In genomic region chr22:40395607-40396006, GRCh38 we compare ENCODE assay signal across 23 cellular contexts. TPM values are rescaled to one million over a fixed set of nuclear protein-coding genes. Genes with fewer than 3 reads are reported as not detected.
A peak's percentile ranks its signal among the peaks of the same experiment; 100 is the strongest.
DNase-seq lines count a peak whose midpoint lies in the region; ATAC-seq and TF ChIP-seq lines count a peak whose summit lies in the region.
"Had no signal": no experiment of that assay in that cellular context is flagged by ENCODE, and none has a peak within 500 bp of the region (broad histone marks: within the 10 kb centered on the region; RNA-seq: fewer than 3 reads in every experiment).

No MANE protein-coding gene starts in this region.

- DNase-seq in breast epithelium (ENCODE audit: low spot score in 2 of 2) (no peak), mammary epithelial cell (no peak), neural progenitor cell (ENCODE audit: low spot score) (no peak), SW 1271 (lab: John Stamatoyannopoulos, UW) (no peak)
- no peak for DNase-seq in effector CD4-positive, alpha-beta T cell
- no peak for DNase-seq in effector memory CD8-positive, alpha-beta T cell
- DNase-seq: activated CD4-positive, alpha-beta T cell treated with anti-CD3 and anti-CD28 coated beads for 36 hours; C1 segment of cervical spinal cord; DMS53; foreskin fibroblast; HFFc6; KBM-7; MV-4-11; NCI-H2029 treated with DMSO at 0.1 percent for 48 hours; NCI-H446; NK-92 treated with Interleukin-12 subunit alpha and Interleukin-12 subunit beta, amount 100 ng/mL, for 24 hours; right lobe of liver; RPMI8226; stimulated activated naive CD8-positive, alpha-beta T cell treated with anti-CD3 and anti-CD28 coated beads, Interleukin-15, Interleukin-2, amounts not matched to agents 100 U/mL and 50 U/mL, for 24 hours; upper lobe of left lung had no signal

- peaks cover 48% of the 10 kb centered on the region for H3K4me1 Mint-ChIP-seq in brain
- H3K4me1 Mint-ChIP-seq in neural progenitor cell: peaks cover 26% of the 10 kb centered on the region
- H3K4me1 Mint-ChIP-seq in effector memory CD8-positive, alpha-beta T cell (ENCODE audit: low read depth in 2 of 2): peaks cover 33 to 37% of the 10 kb centered on the region in 2 donors

- no peaks in the 10 kb centered on the region for H3K9me3 ChIP-seq in breast epithelium
- H3K9me3 ChIP-seq in mammary epithelial cell (replicated peaks; ENCODE audit: insufficient read depth, low read length): no peaks in the 10 kb centered on the region
- no peaks in the 10 kb centered on the region for H3K9me3 ChIP-seq in neural progenitor cell (ENCODE audit: low read depth)
- no peaks in the 10 kb centered on the region for H3K9me3 ChIP-seq in gastroesophageal sphincter
- H3K9me3 ChIP-seq: right lobe of liver, upper lobe of left lung had no signal

- H4K20me1 ChIP-seq in mammary epithelial cell (ENCODE audit: insufficient read depth, low read length): no peaks in the 10 kb centered on the region
- H4K20me1 ChIP-seq in neural progenitor cell (ENCODE audit: low read depth): peaks cover 18% of the 10 kb centered on the region

- H3K9me3 Mint-ChIP-seq in brain: no peaks in the 10 kb centered on the region
- H3K9me3 Mint-ChIP-seq in neural progenitor cell: no peaks in the 10 kb centered on the region
- H3K9me3 Mint-ChIP-seq in effector memory CD8-positive, alpha-beta T cell: no peaks in the 10 kb centered on the region
- H3K9me3 Mint-ChIP-seq: activated T-helper 17 cell treated with anti-CD3 and anti-CD28 coated beads, Interleukin-2, amount 50 U/mL, for 72 hours; HFFc6 had no signal

- no peak overlapping the region for H3K9ac ChIP-seq in mammary epithelial cell (ENCODE audit: insufficient read depth, low read length)
- H3K9ac ChIP-seq in neural progenitor cell: no peak overlapping the region

- ATAC-seq in gastroesophageal sphincter: no peak
- no peak for ATAC-seq in effector memory CD8-positive, alpha-beta T cell (replicated peaks)
- ATAC-seq: activated CD4-positive, alpha-beta T cell treated with anti-CD3 and anti-CD28 coated beads for 36 hours; activated T-helper 17 cell treated with anti-CD3 and anti-CD28 coated beads, Interleukin-2, amount 50 U/mL, for 72 hours; right lobe of liver; stimulated activated naive CD8-positive, alpha-beta T cell treated with anti-CD3 and anti-CD28 coated beads, Interleukin-15, Interleukin-2, amounts not matched to agents 100 U/mL and 50 U/mL, for 24 hours had no signal

- dilution Hi-C loops in mammary epithelial cell (cut with HindIII; ENCODE audit: low sequenced_read_pairs): no loop called here

- H3K4me3 ChIP-seq in breast epithelium: no peak overlapping the region
- H3K4me3 ChIP-seq in mammary epithelial cell (replicated peaks in 1 of 3; ENCODE audit: insufficient read depth in 1 of 3, low read depth in 2 of 3, low read length in 3 of 3): no peak overlapping the region
- H3K4me3 ChIP-seq in neural progenitor cell: no peak overlapping the region
- H3K4me3 ChIP-seq in gastroesophageal sphincter: no peak overlapping the region
- H3K4me3 ChIP-seq: right lobe of liver, upper lobe of left lung had no signal

- in situ Hi-C loops in mammary epithelial cell (cut with MboI; ENCODE audit: low sequenced_read_pairs in 2 of 2): no loop called here

- H3K27ac ChIP-seq in breast epithelium (peak overlapping the region; percentile 91 to 92), mammary epithelial cell (ENCODE audit: insufficient read depth, low read depth, low read length) (no peak overlapping the region), neural progenitor cell (no peak overlapping the region), gastroesophageal sphincter (no peak overlapping the region)
- H3K27ac ChIP-seq: right lobe of liver had no signal

- peaks cover 0 to 11% of the 10 kb centered on the region in 2 donors for H3K4me1 ChIP-seq in breast epithelium
- H3K4me1 ChIP-seq in mammary epithelial cell (ENCODE audit: insufficient read depth, low read length): no peaks in the 10 kb centered on the region
- H3K4me1 ChIP-seq in neural progenitor cell: peaks cover 8% of the 10 kb centered on the region
- peaks cover 0 to 25% (median 0%) of the 10 kb centered on the region in 3 donors for H3K4me1 ChIP-seq in gastroesophageal sphincter
- H3K4me1 ChIP-seq: right lobe of liver had no signal

- H2AFZ ChIP-seq in mammary epithelial cell (ENCODE audit: low read depth, low read length) (no peak overlapping the region), neural progenitor cell (replicated peaks) (no peak overlapping the region)

- WGBS in mammary epithelial cell (ENCODE audit: low coverage, missing lambda C conversion rate): 97% methylated on average over 7 of the region's 7 CpGs
- WGBS in gastroesophageal sphincter (ENCODE audit: low coverage in 1 of 2), 2 donors: 91 to 94% methylated on average over 5 to 7 of the region's 7 CpGs

- peaks cover 25% of the 10 kb centered on the region for H3K36me3 Mint-ChIP-seq in brain
- H3K36me3 Mint-ChIP-seq in neural progenitor cell: peaks cover 8% of the 10 kb centered on the region
- peaks cover 10% of the 10 kb centered on the region for H3K36me3 Mint-ChIP-seq in effector memory CD8-positive, alpha-beta T cell (ENCODE audit: insufficient read depth)

- H3K27me3 ChIP-seq in breast epithelium: no peaks in the 10 kb centered on the region
- no peaks in the 10 kb centered on the region for H3K27me3 ChIP-seq in mammary epithelial cell (ENCODE audit: insufficient read depth, low read length)
- H3K27me3 ChIP-seq in neural progenitor cell: no peaks in the 10 kb centered on the region
- H3K27me3 ChIP-seq in gastroesophageal sphincter: no peaks in the 10 kb centered on the region
- H3K27me3 ChIP-seq: right lobe of liver, upper lobe of left lung had no signal

- BruUV-seq in mammary epithelial cell (replicated peaks; lab: Mats Ljungman, UMichigan): no TSS peak

- CTCF ChIA-PET in mammary epithelial cell (lab: Charles Lee; ENCODE audit: low non-redundant PET): no interaction called here

- H3K27ac Mint-ChIP-seq in brain (peak overlapping the region in 3 of 5 experiments; percentile 1 to 25 (median 14)), neural progenitor cell (peak overlapping the region; percentile 4)
- H3K27ac Mint-ChIP-seq in effector memory CD8-positive, alpha-beta T cell: peak overlapping the region in 1 of 2 donors; percentile 15
- H3K27ac Mint-ChIP-seq: activated CD4-positive, alpha-beta T cell treated with anti-CD3 and anti-CD28 coated beads for 36 hours; activated T-helper 17 cell treated with anti-CD3 and anti-CD28 coated beads, Interleukin-2, amount 50 U/mL, for 72 hours; HFFc6 had no signal

- intact Hi-C loops in breast epithelium (cut with DNase I; ENCODE audit: low total_unique reads): no loop called here
- intact Hi-C loops in mammary epithelial cell (cut with micrococcal nuclease): no loop called here

- no peak for TF ChIP-seq CTCF in breast epithelium (IDR thresholded peaks at IDR 0.05)
- no peak for TF ChIP-seq CTCF in mammary epithelial cell (conservative IDR thresholded peaks at IDR 0.05 in 1 of 2, IDR thresholded peaks at IDR 0.05 in 1 of 2; ENCODE audit: extremely low read depth in 1 of 2, insufficient read depth in 1 of 2, low read depth in 1 of 2, low read length in 2 of 2)
- no peak for TF ChIP-seq CTCF in brain (conservative IDR thresholded peaks at IDR 0.05)
- no peak for TF ChIP-seq CTCF in neural progenitor cell (IDR thresholded peaks at IDR 0.05)
- no peak for TF ChIP-seq CTCF in gastroesophageal sphincter (IDR thresholded peaks at IDR 0.05)

- no peak overlapping the region for H3K4me2 ChIP-seq in mammary epithelial cell (ENCODE audit: insufficient read depth, low read depth, low read length)
- H3K4me2 ChIP-seq in neural progenitor cell: no peak overlapping the region

- TF ChIP-seq EP300 in gastroesophageal sphincter (IDR thresholded peaks at IDR 0.05): no peak

- H3K27me3 Mint-ChIP-seq in brain (no peaks in the 10 kb centered on the region), neural progenitor cell (ENCODE audit: insufficient read depth, low read depth) (peaks cover 3% of the 10 kb centered on the region)
- H3K27me3 Mint-ChIP-seq in effector memory CD8-positive, alpha-beta T cell: no peaks in the 10 kb centered on the region
- H3K27me3 Mint-ChIP-seq: activated CD4-positive, alpha-beta T cell treated with anti-CD3 and anti-CD28 coated beads for 36 hours; activated T-helper 17 cell treated with anti-CD3 and anti-CD28 coated beads, Interleukin-2, amount 50 U/mL, for 72 hours had no signal

- peaks cover 14% of the 10 kb centered on the region for H3K79me2 ChIP-seq in mammary epithelial cell (ENCODE audit: insufficient read depth, low read length)
- peaks cover 9% of the 10 kb centered on the region for H3K79me2 ChIP-seq in neural progenitor cell (ENCODE audit: low read depth)

- no peaks in the 10 kb centered on the region for H3K36me3 ChIP-seq in breast epithelium
- no peaks in the 10 kb centered on the region for H3K36me3 ChIP-seq in mammary epithelial cell (ENCODE audit: insufficient read depth, low read length)
- no peaks in the 10 kb centered on the region for H3K36me3 ChIP-seq in neural progenitor cell
- H3K36me3 ChIP-seq in gastroesophageal sphincter: peaks cover 0 to 15% of the 10 kb centered on the region in 2 donors
- H3K36me3 ChIP-seq: right lobe of liver had no signal

- no peak for TF ChIP-seq POLR2A in breast epithelium (IDR thresholded peaks at IDR 0.05)
- TF ChIP-seq POLR2A in gastroesophageal sphincter (IDR thresholded peaks at IDR 0.05): no peak

- peaks cover 4% of the 10 kb centered on the region for H3F3A ChIP-seq in neural progenitor cell (ENCODE audit: low read depth)

- no peak overlapping the region for H3K4me3 Mint-ChIP-seq in brain
- H3K4me3 Mint-ChIP-seq in neural progenitor cell: no peak overlapping the region
- no peak overlapping the region for H3K4me3 Mint-ChIP-seq in effector memory CD8-positive, alpha-beta T cell
- H3K4me3 Mint-ChIP-seq: activated CD4-positive, alpha-beta T cell treated with anti-CD3 and anti-CD28 coated beads for 36 hours; activated T-helper 17 cell treated with anti-CD3 and anti-CD28 coated beads, Interleukin-2, amount 50 U/mL, for 72 hours; HFFc6 had no signal

RNA-seq across cellular contexts. Expression of gene SGSM3, which starts 25.2 kb away (rescaled TPM):
- total RNA-seq in breast epithelium (10 to 100 TPM; 34.7 to 69.2 (median 55.3) TPM), mammary epithelial cell (10 to 100 TPM; 25.8 to 47.4 TPM), neural progenitor cell (ENCODE audit: low replicate concordance) (55.2 and 127 TPM in 2 replicates), gastroesophageal sphincter (10 to 100 TPM; 36.6 to 46.3 (median 40.6) TPM)
- polyA plus RNA-seq in mammary epithelial cell (47.4 TPM), brain (ENCODE audit: insufficient read depth, low read depth, low replicate concordance) (52.9 TPM)
- polyA minus RNA-seq in mammary epithelial cell: 63.5 TPM

RNA-seq across cellular contexts. Expression of gene ADSL, which starts 49.3 kb away (rescaled TPM):
- total RNA-seq in breast epithelium (10 to 100 TPM; 66.6 to 92.3 (median 74.7) TPM), mammary epithelial cell (10 to 100 TPM; 67.5 to 78.0 TPM), neural progenitor cell (ENCODE audit: low replicate concordance) (135 and 181 TPM in 2 replicates), gastroesophageal sphincter (100 to 1,000 TPM in 1 of 4 donors, 10 to 100 TPM in 3; 81.0 to 101 (median 87.2) TPM)
- polyA plus RNA-seq in mammary epithelial cell (109 TPM), brain (ENCODE audit: insufficient read depth, low read depth, low replicate concordance) (60.6 TPM)
- polyA minus RNA-seq in mammary epithelial cell: 110 TPM

Comparison
In these comparisons a context has a peak if more than half of its experiments do, and no peak if none do; other contexts are left out.
1. H3K27ac ChIP-seq: peak in breast epithelium (2 of 2); none in mammary epithelial cell (single experiment), neural progenitor cell (single experiment) and gastroesophageal sphincter (0 of 4).